1 cellular context compared by ENCODE assay signal in genomic region chr11:30322826-30323710, GRCh38.
A peak's percentile ranks its signal among the peaks of the same experiment; 100 is the strongest.
TF ChIP-seq lines count a peak whose summit lies in the region.

Gene ARL14EP, plus strand, starts transcription at chr11:30323104. Its CDS starts 7,845 bp downstream, at chr11:30330949.

TF ChIP-seq in HepG2, 621 proteins besides CTCF, POLR2A, EP300 and RAD21 (continued from another document and continues in another):
- TF ChIP-seq ZNF652 (CRISPR knock-in tag; IDR thresholded peaks at IDR 0.05; ENCODE audit: borderline replicate concordance, low read depth) (peak; percentile 50; the same call in 1 of the 2 replicates), NCOR1 (IDR thresholded peaks at IDR 0.05; ENCODE audit: borderline replicate concordance, low read length) (no peak), ZNF567 (CRISPR knock-in tag; IDR thresholded peaks at IDR 0.05; ENCODE audit: borderline replicate concordance) (no peak; the same call in 1 of the 2 replicates), BORCS8-MEF2B (CRISPR knock-in tag; IDR thresholded peaks at IDR 0.05) (peak; percentile 90), ARNT (IDR thresholded peaks at IDR 0.05) (no peak), ZBTB1 (CRISPR knock-in tag; IDR thresholded peaks at IDR 0.05; ENCODE audit: borderline replicate concordance) (no peak), SRSF1 (optimal IDR thresholded peaks at IDR 0.05; ENCODE audit: low read depth, low read length) (peak; percentile 98), ZNF432 (CRISPR knock-in tag; IDR thresholded peaks at IDR 0.05; ENCODE audit: borderline replicate concordance) (peak; percentile 12; the same call in 1 of the 2 replicates), ZNF83 (CRISPR knock-in tag; IDR thresholded peaks at IDR 0.05; ENCODE audit: borderline replicate concordance) (peak; percentile 80; the same call in 1 of the 2 replicates), RCOR2 (CRISPR knock-in tag; IDR thresholded peaks at IDR 0.05) (no peak), KAT7 (CRISPR knock-in tag; IDR thresholded peaks at IDR 0.05; ENCODE audit: borderline replicate concordance) (peak; percentile 60; the same call in 1 of the 2 replicates), KLF13 (CRISPR knock-in tag; IDR thresholded peaks at IDR 0.05) (no peak), ZNF350 (CRISPR knock-in tag; IDR thresholded peaks at IDR 0.05; ENCODE audit: borderline replicate concordance, low read depth) (peak; percentile 97), ZNF770 (CRISPR knock-in tag; IDR thresholded peaks at IDR 0.05) (peak; percentile 40), ZNF619 (CRISPR knock-in tag; IDR thresholded peaks at IDR 0.05) (no peak), ZNF720 (CRISPR knock-in tag; IDR thresholded peaks at IDR 0.05) (no peak), MLX (CRISPR knock-in tag; IDR thresholded peaks at IDR 0.05) (peak; percentile 35; the same call in 1 of the 2 replicates), CENPX (CRISPR knock-in tag; IDR thresholded peaks at IDR 0.05) (no peak), NFATC3 (CRISPR knock-in tag; IDR thresholded peaks at IDR 0.05) (no peak; the same call in 1 of the 2 replicates), EZH2 (conservative IDR thresholded peaks at IDR 0.05; ENCODE audit: low read depth, low read length) (no peak), ZIK1 (CRISPR knock-in tag; IDR thresholded peaks at IDR 0.05; ENCODE audit: borderline replicate concordance, low read depth) (0 out of 2 replicates have a peak, but pooled peaks have one; percentile 30), MYC (CRISPR knock-in tag; IDR thresholded peaks at IDR 0.05; ENCODE audit: borderline replicate concordance) (peak; percentile 86), ZNF615 (CRISPR knock-in tag; IDR thresholded peaks at IDR 0.05; ENCODE audit: borderline replicate concordance) (0 out of 2 replicates have a peak, but pooled peaks have one; percentile 46), RFXANK (CRISPR knock-in tag; IDR thresholded peaks at IDR 0.05) (peak; percentile 60; the same call in 1 of the 2 replicates), ZNF792 (CRISPR knock-in tag; IDR thresholded peaks at IDR 0.05) (peak; percentile 77; the same call in 1 of the 2 replicates), RORA (CRISPR knock-in tag; IDR thresholded peaks at IDR 0.05) (0 out of 2 replicates have a peak, but pooled peaks have one; percentile 59), MIER2 (CRISPR knock-in tag; IDR thresholded peaks at IDR 0.05) (peak; percentile 85), HOXD1 (CRISPR knock-in tag; IDR thresholded peaks at IDR 0.05) (0 out of 2 replicates have a peak, but pooled peaks have one; percentile 30), EEA1 (CRISPR knock-in tag; IDR thresholded peaks at IDR 0.05; ENCODE audit: borderline replicate concordance) (peak; percentile 62; the same call in 1 of the 2 replicates), MAFK (conservative IDR thresholded peaks at IDR 0.05 in 1 of 2, IDR thresholded peaks at IDR 0.05 in 1 of 2; ENCODE audit: low read length in 2 of 2) (no peak), EHMT2 (IDR thresholded peaks at IDR 0.05; ENCODE audit: borderline replicate concordance, low read depth, low read length) (peak; percentile 79; the same call in 1 of the 2 replicates), RBFOX2 (IDR thresholded peaks at IDR 0.05; ENCODE audit: low read depth, low read length) (peak; percentile 97), BHLHE40 (IDR thresholded peaks at IDR 0.05; ENCODE audit: low read length) (peak; percentile 76; the same call in 1 of the 2 replicates), HNRNPH1 (optimal IDR thresholded peaks at IDR 0.05; ENCODE audit: low read depth, low read length) (peak; percentile 32), PRDM4 (CRISPR knock-in tag; IDR thresholded peaks at IDR 0.05; ENCODE audit: borderline replicate concordance) (no peak), ZFAT (CRISPR knock-in tag; conservative IDR thresholded peaks at IDR 0.05) (no peak), DBP (CRISPR knock-in tag; IDR thresholded peaks at IDR 0.05; ENCODE audit: not compliant biosample characterization) (no peak)
- TF ChIP-seq, protein P1, sequence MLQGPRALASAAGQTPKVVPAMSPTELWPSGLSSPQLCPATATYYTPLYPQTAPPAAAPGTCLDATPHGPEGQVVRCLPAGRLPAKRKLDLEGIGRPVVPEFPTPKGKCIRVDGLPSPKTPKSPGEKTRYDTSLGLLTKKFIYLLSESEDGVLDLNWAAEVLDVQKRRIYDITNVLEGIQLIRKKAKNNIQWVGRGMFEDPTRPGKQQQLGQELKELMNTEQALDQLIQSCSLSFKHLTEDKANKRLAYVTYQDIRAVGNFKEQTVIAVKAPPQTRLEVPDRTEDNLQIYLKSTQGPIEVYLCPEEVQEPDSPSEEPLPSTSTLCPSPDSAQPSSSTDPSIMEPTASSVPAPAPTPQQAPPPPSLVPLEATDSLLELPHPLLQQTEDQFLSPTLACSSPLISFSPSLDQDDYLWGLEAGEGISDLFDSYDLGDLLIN (CRISPR knock-in tag; IDR thresholded peaks at IDR 0.05; ENCODE audit: borderline replicate concordance), result peak; percentile 86; the same call in 1 of the 2 replicates
- TF ChIP-seq, protein P2, sequence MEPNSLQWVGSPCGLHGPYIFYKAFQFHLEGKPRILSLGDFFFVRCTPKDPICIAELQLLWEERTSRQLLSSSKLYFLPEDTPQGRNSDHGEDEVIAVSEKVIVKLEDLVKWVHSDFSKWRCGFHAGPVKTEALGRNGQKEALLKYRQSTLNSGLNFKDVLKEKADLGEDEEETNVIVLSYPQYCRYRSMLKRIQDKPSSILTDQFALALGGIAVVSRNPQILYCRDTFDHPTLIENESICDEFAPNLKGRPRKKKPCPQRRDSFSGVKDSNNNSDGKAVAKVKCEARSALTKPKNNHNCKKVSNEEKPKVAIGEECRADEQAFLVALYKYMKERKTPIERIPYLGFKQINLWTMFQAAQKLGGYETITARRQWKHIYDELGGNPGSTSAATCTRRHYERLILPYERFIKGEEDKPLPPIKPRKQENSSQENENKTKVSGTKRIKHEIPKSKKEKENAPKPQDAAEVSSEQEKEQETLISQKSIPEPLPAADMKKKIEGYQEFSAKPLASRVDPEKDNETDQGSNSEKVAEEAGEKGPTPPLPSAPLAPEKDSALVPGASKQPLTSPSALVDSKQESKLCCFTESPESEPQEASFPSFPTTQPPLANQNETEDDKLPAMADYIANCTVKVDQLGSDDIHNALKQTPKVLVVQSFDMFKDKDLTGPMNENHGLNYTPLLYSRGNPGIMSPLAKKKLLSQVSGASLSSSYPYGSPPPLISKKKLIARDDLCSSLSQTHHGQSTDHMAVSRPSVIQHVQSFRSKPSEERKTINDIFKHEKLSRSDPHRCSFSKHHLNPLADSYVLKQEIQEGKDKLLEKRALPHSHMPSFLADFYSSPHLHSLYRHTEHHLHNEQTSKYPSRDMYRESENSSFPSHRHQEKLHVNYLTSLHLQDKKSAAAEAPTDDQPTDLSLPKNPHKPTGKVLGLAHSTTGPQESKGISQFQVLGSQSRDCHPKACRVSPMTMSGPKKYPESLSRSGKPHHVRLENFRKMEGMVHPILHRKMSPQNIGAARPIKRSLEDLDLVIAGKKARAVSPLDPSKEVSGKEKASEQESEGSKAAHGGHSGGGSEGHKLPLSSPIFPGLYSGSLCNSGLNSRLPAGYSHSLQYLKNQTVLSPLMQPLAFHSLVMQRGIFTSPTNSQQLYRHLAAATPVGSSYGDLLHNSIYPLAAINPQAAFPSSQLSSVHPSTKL (CRISPR knock-in tag; IDR thresholded peaks at IDR 0.05), result peak; percentile 72
- TF ChIP-seq, protein P3, sequence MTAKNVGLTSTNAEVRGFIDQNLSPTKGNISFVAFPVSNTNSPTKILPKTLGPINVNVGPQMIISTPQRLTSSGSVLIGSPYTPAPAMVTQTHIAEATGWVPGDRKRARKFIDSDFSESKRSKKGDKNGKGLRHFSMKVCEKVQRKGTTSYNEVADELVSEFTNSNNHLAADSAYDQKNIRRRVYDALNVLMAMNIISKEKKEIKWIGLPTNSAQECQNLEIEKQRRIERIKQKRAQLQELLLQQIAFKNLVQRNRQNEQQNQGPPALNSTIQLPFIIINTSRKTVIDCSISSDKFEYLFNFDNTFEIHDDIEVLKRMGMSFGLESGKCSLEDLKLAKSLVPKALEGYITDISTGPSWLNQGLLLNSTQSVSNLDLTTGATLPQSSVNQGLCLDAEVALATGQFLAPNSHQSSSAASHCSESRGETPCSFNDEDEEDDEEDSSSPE (CRISPR knock-in tag; IDR thresholded peaks at IDR 0.05), result peak; percentile 91
- TF ChIP-seq, protein P4, sequence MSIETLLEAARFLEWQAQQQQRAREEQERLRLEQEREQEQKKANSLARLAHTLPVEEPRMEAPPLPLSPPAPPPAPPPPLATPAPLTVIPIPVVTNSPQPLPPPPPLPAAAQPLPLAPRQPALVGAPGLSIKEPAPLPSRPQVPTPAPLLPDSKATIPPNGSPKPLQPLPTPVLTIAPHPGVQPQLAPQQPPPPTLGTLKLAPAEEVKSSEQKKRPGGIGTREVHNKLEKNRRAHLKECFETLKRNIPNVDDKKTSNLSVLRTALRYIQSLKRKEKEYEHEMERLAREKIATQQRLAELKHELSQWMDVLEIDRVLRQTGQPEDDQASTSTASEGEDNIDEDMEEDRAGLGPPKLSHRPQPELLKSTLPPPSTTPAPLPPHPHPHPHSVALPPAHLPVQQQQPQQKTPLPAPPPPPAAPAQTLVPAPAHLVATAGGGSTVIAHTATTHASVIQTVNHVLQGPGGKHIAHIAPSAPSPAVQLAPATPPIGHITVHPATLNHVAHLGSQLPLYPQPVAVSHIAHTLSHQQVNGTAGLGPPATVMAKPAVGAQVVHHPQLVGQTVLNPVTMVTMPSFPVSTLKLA (IDR thresholded peaks at IDR 0.05), result peak; percentile 29; the same call in 1 of the 2 replicates
- TF ChIP-seq, protein P5, sequence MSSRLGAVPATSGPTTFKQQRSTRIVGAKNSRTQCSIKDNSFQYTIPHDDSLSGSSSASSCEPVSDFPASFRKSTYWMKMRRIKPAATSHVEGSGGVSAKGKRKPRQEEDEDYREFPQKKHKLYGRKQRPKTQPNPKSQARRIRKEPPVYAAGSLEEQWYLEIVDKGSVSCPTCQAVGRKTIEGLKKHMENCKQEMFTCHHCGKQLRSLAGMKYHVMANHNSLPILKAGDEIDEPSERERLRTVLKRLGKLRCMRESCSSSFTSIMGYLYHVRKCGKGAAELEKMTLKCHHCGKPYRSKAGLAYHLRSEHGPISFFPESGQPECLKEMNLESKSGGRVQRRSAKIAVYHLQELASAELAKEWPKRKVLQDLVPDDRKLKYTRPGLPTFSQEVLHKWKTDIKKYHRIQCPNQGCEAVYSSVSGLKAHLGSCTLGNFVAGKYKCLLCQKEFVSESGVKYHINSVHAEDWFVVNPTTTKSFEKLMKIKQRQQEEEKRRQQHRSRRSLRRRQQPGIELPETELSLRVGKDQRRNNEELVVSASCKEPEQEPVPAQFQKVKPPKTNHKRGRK (CRISPR knock-in tag; IDR thresholded peaks at IDR 0.05), result no peak
- TF ChIP-seq, protein P6, sequence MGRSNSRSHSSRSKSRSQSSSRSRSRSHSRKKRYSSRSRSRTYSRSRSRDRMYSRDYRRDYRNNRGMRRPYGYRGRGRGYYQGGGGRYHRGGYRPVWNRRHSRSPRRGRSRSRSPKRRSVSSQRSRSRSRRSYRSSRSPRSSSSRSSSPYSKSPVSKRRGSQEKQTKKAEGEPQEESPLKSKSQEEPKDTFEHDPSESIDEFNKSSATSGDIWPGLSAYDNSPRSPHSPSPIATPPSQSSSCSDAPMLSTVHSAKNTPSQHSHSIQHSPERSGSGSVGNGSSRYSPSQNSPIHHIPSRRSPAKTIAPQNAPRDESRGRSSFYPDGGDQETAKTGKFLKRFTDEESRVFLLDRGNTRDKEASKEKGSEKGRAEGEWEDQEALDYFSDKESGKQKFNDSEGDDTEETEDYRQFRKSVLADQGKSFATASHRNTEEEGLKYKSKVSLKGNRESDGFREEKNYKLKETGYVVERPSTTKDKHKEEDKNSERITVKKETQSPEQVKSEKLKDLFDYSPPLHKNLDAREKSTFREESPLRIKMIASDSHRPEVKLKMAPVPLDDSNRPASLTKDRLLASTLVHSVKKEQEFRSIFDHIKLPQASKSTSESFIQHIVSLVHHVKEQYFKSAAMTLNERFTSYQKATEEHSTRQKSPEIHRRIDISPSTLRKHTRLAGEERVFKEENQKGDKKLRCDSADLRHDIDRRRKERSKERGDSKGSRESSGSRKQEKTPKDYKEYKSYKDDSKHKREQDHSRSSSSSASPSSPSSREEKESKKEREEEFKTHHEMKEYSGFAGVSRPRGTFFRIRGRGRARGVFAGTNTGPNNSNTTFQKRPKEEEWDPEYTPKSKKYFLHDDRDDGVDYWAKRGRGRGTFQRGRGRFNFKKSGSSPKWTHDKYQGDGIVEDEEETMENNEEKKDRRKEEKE (IDR thresholded peaks at IDR 0.05), result no peak
